Comparison of ENCODE assay signal across 8 cellular contexts in the genomic region with DNA sequence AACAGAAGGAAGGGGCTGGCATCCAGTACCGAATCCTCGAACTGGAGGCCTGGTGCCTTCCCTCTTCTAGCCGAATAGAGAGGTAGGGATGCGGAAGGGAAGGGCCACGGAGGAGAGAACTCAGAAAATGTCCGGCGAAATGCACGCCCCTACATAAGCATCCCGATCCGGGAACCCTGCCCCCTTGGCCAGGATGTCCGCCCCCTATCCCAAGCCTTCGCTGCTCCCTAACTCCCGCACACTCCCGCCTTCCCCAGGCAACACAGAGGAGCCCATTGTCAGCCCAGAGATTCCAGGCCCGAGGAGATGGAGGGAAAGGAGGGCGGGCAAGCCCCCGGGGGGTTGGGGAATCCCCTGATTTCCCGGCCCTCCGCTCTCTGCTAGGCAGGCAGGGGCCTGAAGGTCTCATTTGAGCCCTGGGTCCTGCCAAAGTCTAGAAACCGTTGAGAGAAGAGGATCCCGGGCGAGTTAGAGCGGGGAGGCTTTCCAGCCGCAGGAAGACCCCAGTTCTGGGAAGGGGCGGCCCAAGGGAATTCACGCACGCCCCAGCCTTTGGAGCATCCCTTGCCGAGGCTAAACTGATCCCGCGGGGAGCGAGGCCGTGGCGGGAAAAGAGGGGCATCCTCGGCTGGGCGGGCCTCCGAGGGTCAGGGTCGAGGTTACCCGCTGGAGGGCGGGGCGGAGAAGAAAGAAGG. TPM values are rescaled to one million over a fixed set of nuclear protein-coding genes. Genes with fewer than 3 reads are reported as not detected.
DNase-seq lines count a peak whose midpoint lies in the region; ATAC-seq, FAIRE-seq and TF ChIP-seq lines count a peak whose summit lies in the region.

No MANE protein-coding gene starts in this region.

- H3K9me1 ChIP-seq in IMR-90 (ENCODE audit: insufficient read depth, low read length): peaks cover 10% of the 10 kb centered on the region

- intact Hi-C loops in IMR-90 (cut with micrococcal nuclease): loop anchor here (2.0 kb wide), 1 partner anchor 67 kb away; no protein-coding TSS in a partner anchor

- TF ChIP-seq RAD21 in IMR-90 (IDR thresholded peaks at IDR 0.05; ENCODE audit: low read length): no peak

- peak overlapping the region; percentile 90 for H2AK9ac ChIP-seq in IMR-90 (replicated peaks; ENCODE audit: low read depth, low read length, poor library complexity)

- H2BK20ac ChIP-seq in IMR-90 (ENCODE audit: low read depth, low read length): no peak overlapping the region; the same call in 1 of the 2 replicates

- CTCF ChIA-PET in IMR-90 (lab: Yijun Ruan, JAX): interaction anchor here (1.4 to 2.1 kb wide), 9 partner anchors 18 to 41 kb away, joined by 4 to 23 read pairs (median 10); no protein-coding TSS in a partner anchor

- H3K36me3 ChIP-seq in IMR-90 (ENCODE audit: control insufficient read depth, insufficient read depth, low read length): peaks cover 15% of the 10 kb centered on the region

- peak overlapping the region; percentile 26 for H2BK120ac ChIP-seq in IMR-90 (ENCODE audit: low read depth, low read length)

- H3K14ac ChIP-seq in IMR-90 (replicated peaks; ENCODE audit: low read depth, low read length): peak overlapping the region; percentile 77

- dilution Hi-C loops in IMR-90 (cut with HindIII; ENCODE audit: low sequenced_read_pairs, unreplicated experiment): no loop called here

- peak overlapping the region; percentile 86 for H3K4me2 ChIP-seq in IMR-90 (ENCODE audit: low read depth, low read length)

- peak overlapping the region; percentile 61 for H3K56ac ChIP-seq in IMR-90 (ENCODE audit: extremely low read depth, insufficient read depth, low read length)

- H3K9me3 Mint-ChIP-seq in activated T-cell treated with anti-CD3 and anti-CD28 coated beads, Interleukin-2, amount 50 U/mL, for 72 hours: no peaks in the 10 kb centered on the region

- H3K4me3 ChIP-seq in IMR-90 (ENCODE audit: insufficient read depth, low read depth, low read length): peak overlapping the region; percentile 68

- H3K27ac ChIP-seq in C4-2B (peak overlapping the region; percentile 67), IMR-90 (ENCODE audit: insufficient read depth, low read length) (peak overlapping the region; percentile 91)

- H3K4me1 ChIP-seq in IMR-90 (ENCODE audit: control insufficient read depth, insufficient read depth, low read length): peaks cover 22% of the 10 kb centered on the region

- H3K9ac ChIP-seq in IMR-90 (ENCODE audit: low read depth, low read length): peak overlapping the region; percentile 81

- TF ChIP-seq CTCF in C4-2B (conservative IDR thresholded peaks at IDR 0.05) (no peak), IMR-90 (conservative IDR thresholded peaks at IDR 0.05; ENCODE audit: low read depth, low read length) (no peak)

- peaks cover 86% of the 10 kb centered on the region for H3K27me3 Mint-ChIP-seq in activated T-cell treated with anti-CD3 and anti-CD28 coated beads, Interleukin-2, amount 50 U/mL, for 72 hours (ENCODE audit: low read depth)

- peaks cover 10 to 41% of the 10 kb centered on the region in 2 experiments for H3K79me1 ChIP-seq in IMR-90 (ENCODE audit: low read depth in 1 of 2, low read length in 2 of 2)

- peak overlapping the region; percentile 85 for H3K4ac ChIP-seq in IMR-90 (ENCODE audit: low read depth, low read length)

- in situ Hi-C loops in IMR-90 (cut with MboI; ENCODE audit: low sequenced_read_pairs): no loop called here

- H2BK15ac ChIP-seq in IMR-90 (ENCODE audit: low read depth, low read length): no peak overlapping the region

- no peaks in the 10 kb centered on the region for H3K9me3 ChIP-seq in IMR-90 (ENCODE audit: control insufficient read depth, insufficient read depth, low read length)

- H3K36me3 Mint-ChIP-seq in activated T-cell treated with anti-CD3 and anti-CD28 coated beads, Interleukin-2, amount 50 U/mL, for 72 hours (ENCODE audit: insufficient read depth in 2 of 2): no peaks in the 10 kb centered on the region

- H3K18ac ChIP-seq in IMR-90 (ENCODE audit: low read depth, low read length): peak overlapping the region; percentile 18; the same call in 1 of the 2 replicates

- H3K4me3 Mint-ChIP-seq in activated T-cell treated with anti-CD3 and anti-CD28 coated beads, Interleukin-2, amount 50 U/mL, for 72 hours: peak overlapping the region; percentile 82 to 88

- no peaks in the 10 kb centered on the region for H3K27me3 ChIP-seq in IMR-90 (ENCODE audit: control insufficient read depth, insufficient read depth, low read length)

- H2BK5ac ChIP-seq in IMR-90 (ENCODE audit: low read depth, low read length, poor library complexity, severe bottlenecking): peak overlapping the region; percentile 79

- H4K91ac ChIP-seq in IMR-90 (ENCODE audit: insufficient read depth, low read depth, low read length): peak overlapping the region; percentile 72

- peak overlapping the region; percentile 66 for H4K5ac ChIP-seq in IMR-90 (ENCODE audit: low read depth, low read length)

- peak; percentile 4 for ATAC-seq in IMR-90 (ENCODE audit: low read depth)
- ATAC-seq in activated T-cell treated with anti-CD3 and anti-CD28 coated beads, Interleukin-2, amount 50 U/mL, for 72 hours (replicated peaks in 1 of 2): no peak
- no peak for ATAC-seq in HG03045 (IDR thresholded peaks at IDR 0.05; ENCODE audit: unreplicated experiment)

- POLR2A ChIA-PET in IMR-90 (lab: Charles Lee; ENCODE audit: unreplicated experiment): interaction anchor here (0.6 kb wide), 1 partner anchor 16 kb away, joined by 3 read pairs; no protein-coding TSS in a partner anchor

- peak overlapping the region; percentile 43 to 50 for H4K8ac ChIP-seq in IMR-90 (ENCODE audit: low read depth in 2 of 2, low read length in 2 of 2)

- no TSS peak for BruUV-seq in IMR-90 (replicated peaks; lab: Mats Ljungman, UMichigan)

- no peak for TF ChIP-seq POLR2A in IMR-90 (IDR thresholded peaks at IDR 0.05; ENCODE audit: low read depth, low read length)
- no peak for TF ChIP-seq POLR2A in erythroblast (IDR thresholded peaks at IDR 0.05; ENCODE audit: low read length)
- no peak for TF ChIP-seq POLR2A in H54 (IDR thresholded peaks at IDR 0.05; ENCODE audit: low read depth, low read length)

- peaks cover 10% of the 10 kb centered on the region for H4K20me1 ChIP-seq in IMR-90 (ENCODE audit: insufficient read depth, low read length)

- peak overlapping the region; percentile 5; the same call in 1 of the 2 replicates for H2AK5ac ChIP-seq in IMR-90 (ENCODE audit: low read depth, low read length)

- no peak overlapping the region for H3K27ac Mint-ChIP-seq in activated T-cell treated with anti-CD3 and anti-CD28 coated beads, Interleukin-2, amount 50 U/mL, for 72 hours

- DNase-seq in IMR-90 (peak; percentile 29), glomerular visceral epithelial cell (ENCODE audit: extremely low spot score) (peak; percentile 55), occipital lobe (lab: John Stamatoyannopoulos, UW) (peak; percentile 38), erythroblast (lab: John Stamatoyannopoulos, UW) (no peak), H54 (ENCODE audit: insufficient read length, low spot score) (no peak)
- DNase-seq in activated T-cell treated with anti-CD3 and anti-CD28 coated beads, Interleukin-2, amount 50 U/mL, for 72 hours: no peak

- peak overlapping the region; percentile 99 for H2AFZ ChIP-seq in IMR-90 (replicated peaks; ENCODE audit: low read length, poor library complexity)

- FAIRE-seq in H54 (lab: Jason Lieb, UNC): no peak

- peaks cover 34% of the 10 kb centered on the region for H3K4me1 Mint-ChIP-seq in activated T-cell treated with anti-CD3 and anti-CD28 coated beads, Interleukin-2, amount 50 U/mL, for 72 hours (ENCODE audit: low read depth)

- H3K23ac ChIP-seq in IMR-90 (ENCODE audit: low read depth, low read length): peak overlapping the region; percentile 64

- 0% methylated on average over 12 of the region's 40 CpGs; no CpG with 5 or more reads in 1 of the 2 experiments for WGBS in IMR-90 (ENCODE audit: extremely low coverage in 2 of 2, insufficient read length in 1 of 2), 2 experiments

TF ChIP-seq in IMR-90, 13 proteins besides CTCF, POLR2A, EP300 and RAD21 (continues in another document):
- TF ChIP-seq MAFK (IDR thresholded peaks at IDR 0.05; ENCODE audit: low read depth, low read length) (no peak), FOS (IDR thresholded peaks at IDR 0.05; ENCODE audit: low read depth, low read length) (no peak)

RNA-seq across cellular contexts. Expression of gene ARHGEF40, which starts 0.6 kb away (rescaled TPM):
- total RNA-seq in IMR-90 (2012; rRNA removed) (16.1 and 18.1 TPM in 2 replicates), occipital lobe (15.9 TPM)
- 58.4 and 62.8 TPM in 2 replicates for polyA plus RNA-seq in IMR-90 (2012; rRNA removed)
- 39.2 and 43.6 TPM in 2 replicates for polyA plus RNA-seq in IMR-90 (2012; cell fraction: cytosol; rRNA removed)
- 101 and 167 TPM in 2 replicates for polyA plus RNA-seq in IMR-90 (2012; cell fraction: nucleus; rRNA removed; ENCODE audit: low replicate concordance)
- under 1 TPM; 0.26 to 0.37 TPM for total RNA-seq in activated T-cell treated with anti-CD3 and anti-CD28 coated beads, Interleukin-2, amount 50 U/mL, for 72 hours

RNA-seq across cellular contexts. Expression of gene RNASE8, which starts 11.9 kb away (rescaled TPM):
- total RNA-seq in IMR-90 (2012; rRNA removed) (not detected in 2 replicates), occipital lobe (not detected)
- polyA plus RNA-seq in IMR-90 (2012; rRNA removed): not detected in 2 replicates
- not detected in 2 replicates for polyA plus RNA-seq in IMR-90 (2012; cell fraction: cytosol; rRNA removed)
- not detected in 2 replicates for polyA plus RNA-seq in IMR-90 (2012; cell fraction: nucleus; rRNA removed; ENCODE audit: low replicate concordance)
- total RNA-seq in activated T-cell treated with anti-CD3 and anti-CD28 coated beads, Interleukin-2, amount 50 U/mL, for 72 hours: not detected

RNA-seq across cellular contexts. Expression of gene RNASE7, which starts 27.4 kb away (rescaled TPM):
- total RNA-seq in IMR-90 (2012; rRNA removed) (not detected in 2 replicates), occipital lobe (not detected)
- not detected in 2 replicates for polyA plus RNA-seq in IMR-90 (2012; rRNA removed)
- polyA plus RNA-seq in IMR-90 (2012; cell fraction: cytosol; rRNA removed): not detected in 2 replicates
- not detected in 2 replicates for polyA plus RNA-seq in IMR-90 (2012; cell fraction: nucleus; rRNA removed; ENCODE audit: low replicate concordance)
- not detected for total RNA-seq in activated T-cell treated with anti-CD3 and anti-CD28 coated beads, Interleukin-2, amount 50 U/mL, for 72 hours

RNA-seq across cellular contexts. Expression of gene ZNF219, which starts 28.9 kb away (rescaled TPM):
- total RNA-seq in IMR-90 (2012; rRNA removed) (0.83 and 0.90 TPM in 2 replicates), occipital lobe (9.7 TPM)
- polyA plus RNA-seq in IMR-90 (2012; rRNA removed): 3.8 and 4.6 TPM in 2 replicates
- polyA plus RNA-seq in IMR-90 (2012; cell fraction: cytosol; rRNA removed): 2.6 and 6.7 TPM in 2 replicates
- polyA plus RNA-seq in IMR-90 (2012; cell fraction: nucleus; rRNA removed; ENCODE audit: low replicate concordance): 15.6 and 20.5 TPM in 2 replicates
- 10 to 100 TPM; 11.2 to 12.4 TPM for total RNA-seq in activated T-cell treated with anti-CD3 and anti-CD28 coated beads, Interleukin-2, amount 50 U/mL, for 72 hours

RNA-seq across cellular contexts. Expression of gene TMEM253, which starts 31.3 kb away (rescaled TPM):
- not detected in 2 replicates for total RNA-seq in IMR-90 (2012; rRNA removed)
- polyA plus RNA-seq in IMR-90 (2012; rRNA removed): 0.07 TPM in 1 of 2 replicates, not detected in the other
- 0.06 TPM in 1 of 2 replicates, not detected in the other for polyA plus RNA-seq in IMR-90 (2012; cell fraction: cytosol; rRNA removed)
- polyA plus RNA-seq in IMR-90 (2012; cell fraction: nucleus; rRNA removed; ENCODE audit: low replicate concordance): 0.16 and 0.32 TPM in 2 replicates
- under 1 TPM in 1 of 2 donors, not detected in 1; 0.35 TPM for total RNA-seq in activated T-cell treated with anti-CD3 and anti-CD28 coated beads, Interleukin-2, amount 50 U/mL, for 72 hours
- total RNA-seq in occipital lobe: not detected

Comparison
In these comparisons a context has a peak if more than half of its experiments do, and no peak if none do; other contexts are left out.
1. DNase-seq: peak in IMR-90 (single experiment), glomerular visceral epithelial cell (single experiment) and occipital lobe (single experiment); none in activated T-cell treated with anti-CD3 and anti-CD28 coated beads, Interleukin-2, amount 50 U/mL, for 72 hours (0 of 2), erythroblast (0 of 2) and H54 (single experiment).
2. RNA of gene ARHGEF40, which starts 0.6 kb away (total RNA-seq): 16.1 to 18.1 TPM in IMR-90 and 15.9 TPM in occipital lobe (single experiment); 0.26 to 0.37 TPM in activated T-cell treated with anti-CD3 and anti-CD28 coated beads, Interleukin-2, amount 50 U/mL, for 72 hours; every median in the first group is over 10 times any median in the second.